Comparison of ENCODE assay signal across 20 cellular contexts in genomic region chr10:15542817-15543216, GRCh38.
"Had no signal": no experiment of that assay in that cellular context is flagged by ENCODE, and none has a peak within 500 bp of the region (broad histone marks: within the 10 kb centered on the region; RNA-seq: fewer than 3 reads in every experiment).

No MANE protein-coding gene starts in this region.

- DNase-seq: colonic mucosa; dermis blood vessel endothelial cell; dorsolateral prefrontal cortex; effector CD4-positive, alpha-beta T cell; effector memory CD4-positive, alpha-beta T cell; foreskin keratinocyte; glutamatergic neuron; head of caudate nucleus; heart right ventricle; hippocampal formation; left cardiac atrium; left lung; left ventricle myocardium superior; lower lobe of right lung; mesenchymal stem cell; mucosa of descending colon; naive B cell; naive thymus-derived CD8-positive, alpha-beta T cell had no signal

- H3K4me1 ChIP-seq: colonic mucosa, esophagus muscularis mucosa, foreskin keratinocyte, gastroesophageal sphincter, heart right ventricle, left lung, lower lobe of right lung had no signal

- H3K9me3 ChIP-seq: colonic mucosa, gastroesophageal sphincter, left lung, lower lobe of right lung, mucosa of descending colon had no signal

- H3K27ac ChIP-seq: colonic mucosa, dorsolateral prefrontal cortex, esophagus muscularis mucosa, foreskin keratinocyte, gastroesophageal sphincter, heart right ventricle, left lung, lower lobe of right lung had no signal

- H3K4me3 ChIP-seq: colonic mucosa, dorsolateral prefrontal cortex, esophagus muscularis mucosa, gastroesophageal sphincter, heart right ventricle, left lung, lower lobe of right lung, mucosa of descending colon had no signal

- H3K27me3 ChIP-seq: colonic mucosa, esophagus muscularis mucosa, foreskin keratinocyte, gastroesophageal sphincter, heart right ventricle, left lung had no signal

- H3K36me3 ChIP-seq: colonic mucosa, esophagus muscularis mucosa, left lung, lower lobe of right lung had no signal
